In the genomic region with DNA sequence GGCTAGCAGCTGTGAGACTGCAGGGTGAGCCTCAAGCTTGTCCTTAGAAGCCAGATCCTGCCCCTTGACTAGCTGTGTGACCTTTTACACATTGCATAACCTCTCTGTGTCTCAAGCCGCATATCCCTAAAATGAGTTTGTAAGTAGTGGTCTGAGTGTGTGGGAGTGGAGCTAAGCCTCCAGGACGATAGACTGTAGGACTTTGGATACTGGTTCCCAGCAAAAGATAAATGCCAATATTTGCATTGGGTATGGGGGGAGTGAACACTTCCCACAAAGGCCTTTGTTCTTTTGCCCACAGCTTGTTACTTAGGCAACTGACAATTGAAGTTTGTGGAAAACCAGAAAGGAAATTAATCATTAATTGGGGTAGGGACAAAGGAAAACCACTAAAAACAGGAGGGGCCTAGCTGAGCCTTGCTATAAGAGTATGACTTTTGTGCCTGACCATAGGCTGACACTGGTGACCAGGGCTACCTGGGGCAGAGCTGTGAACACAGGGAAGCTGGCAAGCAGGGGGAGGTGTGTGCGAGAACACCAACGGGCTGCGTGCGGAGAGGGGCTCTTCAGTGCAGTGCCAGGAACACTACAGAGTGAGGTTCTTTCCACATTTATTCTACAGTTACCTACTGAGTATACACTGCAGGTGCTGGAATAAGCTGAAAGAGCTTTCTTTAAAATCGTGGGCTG, we compare ENCODE assay signal across 1 cellular context.
TF ChIP-seq lines count a peak whose summit lies in the region.

No MANE protein-coding gene starts in this region.

TF ChIP-seq in HepG2, 621 proteins besides CTCF, POLR2A, EP300 and RAD21 (continued from another document):
- TF ChIP-seq, protein P1, sequence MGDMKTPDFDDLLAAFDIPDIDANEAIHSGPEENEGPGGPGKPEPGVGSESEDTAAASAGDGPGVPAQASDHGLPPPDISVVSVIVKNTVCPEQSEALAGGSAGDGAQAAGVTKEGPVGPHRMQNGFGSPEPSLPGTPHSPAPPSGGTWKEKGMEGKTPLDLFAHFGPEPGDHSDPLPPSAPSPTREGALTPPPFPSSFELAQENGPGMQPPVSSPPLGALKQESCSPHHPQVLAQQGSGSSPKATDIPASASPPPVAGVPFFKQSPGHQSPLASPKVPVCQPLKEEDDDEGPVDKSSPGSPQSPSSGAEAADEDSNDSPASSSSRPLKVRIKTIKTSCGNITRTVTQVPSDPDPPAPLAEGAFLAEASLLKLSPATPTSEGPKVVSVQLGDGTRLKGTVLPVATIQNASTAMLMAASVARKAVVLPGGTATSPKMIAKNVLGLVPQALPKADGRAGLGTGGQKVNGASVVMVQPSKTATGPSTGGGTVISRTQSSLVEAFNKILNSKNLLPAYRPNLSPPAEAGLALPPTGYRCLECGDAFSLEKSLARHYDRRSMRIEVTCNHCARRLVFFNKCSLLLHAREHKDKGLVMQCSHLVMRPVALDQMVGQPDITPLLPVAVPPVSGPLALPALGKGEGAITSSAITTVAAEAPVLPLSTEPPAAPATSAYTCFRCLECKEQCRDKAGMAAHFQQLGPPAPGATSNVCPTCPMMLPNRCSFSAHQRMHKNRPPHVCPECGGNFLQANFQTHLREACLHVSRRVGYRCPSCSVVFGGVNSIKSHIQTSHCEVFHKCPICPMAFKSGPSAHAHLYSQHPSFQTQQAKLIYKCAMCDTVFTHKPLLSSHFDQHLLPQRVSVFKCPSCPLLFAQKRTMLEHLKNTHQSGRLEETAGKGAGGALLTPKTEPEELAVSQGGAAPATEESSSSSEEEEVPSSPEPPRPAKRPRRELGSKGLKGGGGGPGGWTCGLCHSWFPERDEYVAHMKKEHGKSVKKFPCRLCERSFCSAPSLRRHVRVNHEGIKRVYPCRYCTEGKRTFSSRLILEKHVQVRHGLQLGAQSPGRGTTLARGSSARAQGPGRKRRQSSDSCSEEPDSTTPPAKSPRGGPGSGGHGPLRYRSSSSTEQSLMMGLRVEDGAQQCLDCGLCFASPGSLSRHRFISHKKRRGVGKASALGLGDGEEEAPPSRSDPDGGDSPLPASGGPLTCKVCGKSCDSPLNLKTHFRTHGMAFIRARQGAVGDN (CRISPR knock-in tag; IDR thresholded peaks at IDR 0.05), result peak; percentile 81
- TF ChIP-seq, protein P2, sequence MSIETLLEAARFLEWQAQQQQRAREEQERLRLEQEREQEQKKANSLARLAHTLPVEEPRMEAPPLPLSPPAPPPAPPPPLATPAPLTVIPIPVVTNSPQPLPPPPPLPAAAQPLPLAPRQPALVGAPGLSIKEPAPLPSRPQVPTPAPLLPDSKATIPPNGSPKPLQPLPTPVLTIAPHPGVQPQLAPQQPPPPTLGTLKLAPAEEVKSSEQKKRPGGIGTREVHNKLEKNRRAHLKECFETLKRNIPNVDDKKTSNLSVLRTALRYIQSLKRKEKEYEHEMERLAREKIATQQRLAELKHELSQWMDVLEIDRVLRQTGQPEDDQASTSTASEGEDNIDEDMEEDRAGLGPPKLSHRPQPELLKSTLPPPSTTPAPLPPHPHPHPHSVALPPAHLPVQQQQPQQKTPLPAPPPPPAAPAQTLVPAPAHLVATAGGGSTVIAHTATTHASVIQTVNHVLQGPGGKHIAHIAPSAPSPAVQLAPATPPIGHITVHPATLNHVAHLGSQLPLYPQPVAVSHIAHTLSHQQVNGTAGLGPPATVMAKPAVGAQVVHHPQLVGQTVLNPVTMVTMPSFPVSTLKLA (IDR thresholded peaks at IDR 0.05), result no peak
- TF ChIP-seq, protein P3, sequence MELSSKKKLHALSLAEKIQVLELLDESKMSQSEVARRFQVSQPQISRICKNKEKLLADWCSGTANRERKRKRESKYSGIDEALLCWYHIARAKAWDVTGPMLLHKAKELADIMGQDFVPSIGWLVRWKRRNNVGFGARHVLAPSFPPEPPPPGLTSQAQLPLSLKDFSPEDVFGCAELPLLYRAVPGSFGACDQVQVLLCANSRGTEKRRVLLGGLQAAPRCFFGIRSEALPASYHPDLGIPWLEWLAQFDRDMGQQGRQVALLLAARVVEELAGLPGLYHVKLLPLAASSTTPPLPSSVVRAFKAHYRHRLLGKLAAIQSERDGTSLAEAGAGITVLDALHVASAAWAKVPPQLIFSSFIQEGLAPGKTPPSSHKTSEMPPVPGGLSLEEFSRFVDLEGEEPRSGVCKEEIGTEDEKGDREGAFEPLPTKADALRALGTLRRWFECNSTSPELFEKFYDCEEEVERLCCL (CRISPR knock-in tag; IDR thresholded peaks at IDR 0.05; ENCODE audit: borderline replicate concordance), result no peak
- TF ChIP-seq ZNF782 (CRISPR knock-in tag; IDR thresholded peaks at IDR 0.05; ENCODE audit: borderline replicate concordance), result no peak
- TF ChIP-seq SP140L (CRISPR knock-in tag; IDR thresholded peaks at IDR 0.05; ENCODE audit: borderline replicate concordance), result no peak
- TF ChIP-seq ZNF562 (CRISPR knock-in tag; IDR thresholded peaks at IDR 0.05; ENCODE audit: borderline replicate concordance), result no peak
- TF ChIP-seq ARNTL (CRISPR knock-in tag; IDR thresholded peaks at IDR 0.05), result peak; percentile 74
- no peak for TF ChIP-seq GTF2F1 (IDR thresholded peaks at IDR 0.05; ENCODE audit: low read length)
- no peak for TF ChIP-seq FOSL1 (CRISPR knock-in tag; IDR thresholded peaks at IDR 0.05; ENCODE audit: borderline replicate concordance)
- TF ChIP-seq FOXA3 (CRISPR knock-in tag; IDR thresholded peaks at IDR 0.05), result peak; percentile 96
- TF ChIP-seq SAFB2 (CRISPR knock-in tag; IDR thresholded peaks at IDR 0.05; ENCODE audit: borderline replicate concordance, low read depth), result no peak
- TF ChIP-seq ZNF33A (CRISPR knock-in tag; IDR thresholded peaks at IDR 0.05; ENCODE audit: borderline replicate concordance), result no peak
- TF ChIP-seq RBM22 (optimal IDR thresholded peaks at IDR 0.05; ENCODE audit: low read length), result no peak
- TF ChIP-seq ZNF335 (CRISPR knock-in tag; IDR thresholded peaks at IDR 0.05), result 0 out of 2 replicates have a peak, but pooled peaks have one; percentile 19
- peak; percentile 99 for TF ChIP-seq RCOR2 (CRISPR knock-in tag; IDR thresholded peaks at IDR 0.05)
- TF ChIP-seq ZFP37 (CRISPR knock-in tag; IDR thresholded peaks at IDR 0.05; ENCODE audit: borderline replicate concordance), result no peak
